19 cellular contexts compared by ENCODE assay signal in genomic region chr18:41444943-41445342, GRCh38.
"Had no signal": no experiment of that assay in that cellular context is flagged by ENCODE, and none has a peak within 500 bp of the region (broad histone marks: within the 10 kb centered on the region; RNA-seq: fewer than 3 reads in every experiment).

No MANE protein-coding gene starts in this region.

- H3K36me3 ChIP-seq: esophagus muscularis mucosa, right atrium auricular region, stomach, thoracic aorta, transverse colon had no signal

- H3K9me3 ChIP-seq: esophagus muscularis mucosa, psoas muscle, thoracic aorta, transverse colon had no signal

- H3K4me3 ChIP-seq: coronary artery, esophagus muscularis mucosa, hepatocyte, lung, psoas muscle, right atrium auricular region, stomach, thoracic aorta, transverse colon had no signal

- H3K4me1 ChIP-seq: esophagus muscularis mucosa, psoas muscle, right atrium auricular region, stomach, transverse colon had no signal

- H3K27ac ChIP-seq: coronary artery, esophagus muscularis mucosa, hepatocyte, psoas muscle, right atrium auricular region, stomach, thoracic aorta, transverse colon had no signal

- DNase-seq: effector CD4-positive, alpha-beta T cell; endodermal cell; left colon; left ventricle myocardium superior; mesendoderm; naive B cell; psoas muscle; small intestine; stimulated activated CD4-positive, alpha-beta T cell treated with anti-CD3 and anti-CD28 coated beads, Interleukin-12 subunit alpha, Interleukin-12 subunit beta, amount 100 ng/mL, for 4 hours; stimulated activated naive CD4-positive, alpha-beta T cell; stomach; substantia nigra; transverse colon had no signal

- FAIRE-seq: small intestine had no signal

- H3K27me3 ChIP-seq: esophagus muscularis mucosa, hepatocyte, right atrium auricular region, stomach, transverse colon had no signal
